ENCODE assay signal across 8 cellular contexts in the genomic region with DNA sequence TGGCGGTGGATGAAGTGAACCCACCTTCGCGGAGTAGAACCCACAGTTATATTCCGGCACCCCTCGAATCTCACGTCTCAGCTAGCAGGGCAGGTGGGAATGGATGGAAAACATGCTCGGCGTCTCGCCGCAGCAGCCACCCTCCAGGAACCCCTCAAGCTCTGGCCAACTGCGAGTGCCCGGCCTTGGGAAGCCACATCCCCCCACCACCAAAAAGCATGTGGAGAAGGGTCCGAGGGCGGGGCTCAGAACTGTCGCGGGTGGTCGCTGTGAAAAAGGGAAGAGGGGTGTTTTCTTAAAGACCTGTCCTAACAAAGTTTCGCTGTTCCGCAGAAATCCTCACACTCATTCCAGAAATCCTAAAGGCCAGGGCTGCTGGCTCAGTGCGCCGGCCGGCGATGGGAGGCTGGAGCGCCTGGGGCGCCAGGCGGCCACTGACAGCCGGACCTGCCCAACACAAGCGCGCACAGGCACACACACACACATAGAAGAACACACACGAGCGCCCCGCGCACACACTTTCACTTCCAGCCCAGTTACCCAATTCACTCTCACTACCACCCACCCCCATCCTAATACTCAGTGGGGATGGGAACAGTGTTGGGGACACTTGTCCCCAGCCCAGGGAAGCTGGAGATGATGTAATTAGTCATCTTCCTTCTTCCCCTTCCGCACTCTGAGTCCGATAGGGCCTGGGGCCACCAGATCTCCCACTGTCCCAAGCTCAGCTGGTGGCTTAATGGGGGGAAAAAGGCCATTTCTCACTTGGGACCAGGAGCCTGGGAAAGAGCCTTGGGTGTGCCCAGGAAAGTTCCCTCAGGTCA. TPM values are rescaled to one million over a fixed set of nuclear protein-coding genes. Genes with fewer than 3 reads are reported as not detected.
DNase-seq lines count a peak whose midpoint lies in the region; ATAC-seq and TF ChIP-seq lines count a peak whose summit lies in the region.

No MANE protein-coding gene starts in this region.

- TF ChIP-seq CTCF in GM10266 (IDR thresholded peaks at IDR 0.05; ENCODE audit: control insufficient read depth, insufficient read depth, low read depth, missing control alignments), result no peak

- peaks cover 5 to 6% of the 10 kb centered on the region in 2 donors for H3K4me1 ChIP-seq in mucosa of rectum (ENCODE audit: control insufficient read depth in 2 of 2, insufficient read depth in 2 of 2, low read length in 2 of 2)

- H3K9me3 ChIP-seq in mucosa of rectum (ENCODE audit: control insufficient read depth in 2 of 2, low read length in 2 of 2), result no peaks in the 10 kb centered on the region

- no peak for ATAC-seq in HG02642 (IDR thresholded peaks at IDR 0.05; ENCODE audit: poor library complexity, unreplicated experiment)

- H3K27me3 ChIP-seq in mucosa of rectum (ENCODE audit: control insufficient read depth in 2 of 2, insufficient read depth in 2 of 2, low read length in 2 of 2), result peaks cover 43 to 62% of the 10 kb centered on the region in 2 donors

- peak overlapping the region; percentile 44 to 52 for H3K9ac ChIP-seq in mucosa of rectum (ENCODE audit: low read depth in 1 of 2, low read length in 2 of 2)

- DNase-seq in GM10266 (ENCODE audit: extremely low spot score) (peak; percentile 72), LHCN-M2 (ENCODE audit: low read depth) (peak; percentile 59), cerebellum (ENCODE audit: low spot score) (peak; percentile 64), SW480 (ENCODE audit: low spot score) (no peak), HK-2 (ENCODE audit: unreplicated experiment) (no peak), SHP77 (lab: John Stamatoyannopoulos, UW) (no peak)

- peak overlapping the region; percentile 54 to 78 for H3K4me3 ChIP-seq in mucosa of rectum (ENCODE audit: low read length in 2 of 2)

- peak overlapping the region; percentile 55 to 58 for H3K27ac ChIP-seq in mucosa of rectum (ENCODE audit: low read depth in 2 of 2, low read length in 2 of 2)

- H3K36me3 ChIP-seq in mucosa of rectum (ENCODE audit: control insufficient read depth in 2 of 2, insufficient read depth in 2 of 2, low read length in 2 of 2), result no peaks in the 10 kb centered on the region

RNA-seq across cellular contexts. Expression of a gene that starts 2.0 kb away (rescaled TPM):
- total RNA-seq in LHCN-M2 (2014; rRNA removed) (2.8 and 3.3 TPM in 2 replicates), cerebellum (122 TPM)
- 1.4 TPM for polyA plus RNA-seq in LHCN-M2 (2012)

Comparison
In these comparisons a context has a peak if more than half of its experiments do, and no peak if none do; other contexts are left out.
1. DNase-seq: peak in GM10266 (single experiment), LHCN-M2 (single experiment) and cerebellum (single experiment); none in SW480 (single experiment), HK-2 (single experiment) and SHP77 (0 of 2).
2. RNA of a gene that starts 2.0 kb away (total RNA-seq): 122 TPM in cerebellum (single experiment); 2.8 to 3.3 TPM in LHCN-M2; every median in the first group is over 10 times any median in the second.